1 cellular context compared by ENCODE assay signal in genomic region chr4:57163530-57164459, GRCh38.
TF ChIP-seq lines count a peak whose summit lies in the region.

No MANE protein-coding gene starts in this region.

TF ChIP-seq in HepG2, 621 proteins besides CTCF, POLR2A, EP300 and RAD21 (continued from another document and continues in another):
- TF ChIP-seq HIVEP1 (CRISPR knock-in tag; IDR thresholded peaks at IDR 0.05) = no peak; the same call in 1 of the 2 replicates
- 0 out of 2 replicates have a peak, but pooled peaks have one; percentile 37 for TF ChIP-seq SNAPC5 (CRISPR knock-in tag; IDR thresholded peaks at IDR 0.05; ENCODE audit: borderline replicate concordance)
- TF ChIP-seq ZBTB26 (CRISPR knock-in tag; IDR thresholded peaks at IDR 0.05; ENCODE audit: borderline replicate concordance) = 0 out of 2 replicates have a peak, but pooled peaks have one; percentile 38
- TF ChIP-seq YEATS4 (CRISPR knock-in tag; IDR thresholded peaks at IDR 0.05; ENCODE audit: borderline replicate concordance) = peak; percentile 40; the same call in 1 of the 2 replicates
- 0 out of 2 replicates have a peak, but pooled peaks have one; percentile 10 for TF ChIP-seq KLF12 (CRISPR knock-in tag; IDR thresholded peaks at IDR 0.05; ENCODE audit: borderline replicate concordance)
- TF ChIP-seq ZKSCAN1 (IDR thresholded peaks at IDR 0.05; ENCODE audit: low read length) = no peak
- no peak for TF ChIP-seq SNAPC2 (CRISPR knock-in tag; IDR thresholded peaks at IDR 0.05)
- TF ChIP-seq MBD4 (IDR thresholded peaks at IDR 0.05; ENCODE audit: borderline replicate concordance, low read length) = no peak
- no peak for TF ChIP-seq ZNF407 (CRISPR knock-in tag; IDR thresholded peaks at IDR 0.05; ENCODE audit: not compliant biosample characterization)
- TF ChIP-seq HNF1A (IDR thresholded peaks at IDR 0.05; ENCODE audit: low read depth) = no peak
- TF ChIP-seq HNF1A (CRISPR knock-in tag; IDR thresholded peaks at IDR 0.05; ENCODE audit: borderline replicate concordance) = 0 out of 2 replicates have a peak, but pooled peaks have one; percentile 9
- TF ChIP-seq E2F1 (CRISPR knock-in tag; IDR thresholded peaks at IDR 0.05) = peak; percentile 60
- 0 out of 2 replicates have a peak, but pooled peaks have one; percentile 30 for TF ChIP-seq MEIS1 (CRISPR knock-in tag; IDR thresholded peaks at IDR 0.05; ENCODE audit: borderline replicate concordance)
- TF ChIP-seq ZMYM4 (CRISPR knock-in tag; IDR thresholded peaks at IDR 0.05) = peak; percentile 67; the same call in 1 of the 2 replicates
- TF ChIP-seq MED1 (CRISPR knock-in tag; IDR thresholded peaks at IDR 0.05) = peak; percentile 10; the same call in 1 of the 2 replicates
- TF ChIP-seq LCORL (IDR thresholded peaks at IDR 0.05) = no peak
- TF ChIP-seq LCORL (CRISPR knock-in tag; IDR thresholded peaks at IDR 0.05) = 0 out of 2 replicates have a peak, but pooled peaks have one; percentile 31
- 0 out of 2 replicates have a peak, but pooled peaks have one; percentile 57 for TF ChIP-seq ZFP90 (CRISPR knock-in tag; IDR thresholded peaks at IDR 0.05; ENCODE audit: borderline replicate concordance)
- TF ChIP-seq ZNF282 (IDR thresholded peaks at IDR 0.05; ENCODE audit: partially characterized antibody) = no peak
- no peak for TF ChIP-seq ZBTB44 (CRISPR knock-in tag; IDR thresholded peaks at IDR 0.05)
- TF ChIP-seq RARA (CRISPR knock-in tag; IDR thresholded peaks at IDR 0.05) = 0 out of 2 replicates have a peak, but pooled peaks have one; percentile 15
- TF ChIP-seq POGZ (CRISPR knock-in tag; IDR thresholded peaks at IDR 0.05) = peak; percentile 62; the same call in 1 of the 2 replicates
- TF ChIP-seq RARG (CRISPR knock-in tag; IDR thresholded peaks at IDR 0.05; ENCODE audit: low read depth) = 0 out of 2 replicates have a peak, but pooled peaks have one; percentile 55
- peak; percentile 65; the same call in 1 of the 2 replicates for TF ChIP-seq ZNF598 (CRISPR knock-in tag; IDR thresholded peaks at IDR 0.05; ENCODE audit: borderline replicate concordance)
- TF ChIP-seq ZNF558 (CRISPR knock-in tag; IDR thresholded peaks at IDR 0.05; ENCODE audit: borderline replicate concordance) = 0 out of 2 replicates have a peak, but pooled peaks have one; percentile 37
- 0 out of 2 replicates have a peak, but pooled peaks have one; percentile 31 for TF ChIP-seq SATB2 (CRISPR knock-in tag; IDR thresholded peaks at IDR 0.05)
- peak; percentile 10; the same call in 1 of the 2 replicates for TF ChIP-seq GATAD2A (CRISPR knock-in tag; IDR thresholded peaks at IDR 0.05)
- TF ChIP-seq ZMAT5 (CRISPR knock-in tag; IDR thresholded peaks at IDR 0.05; ENCODE audit: borderline replicate concordance, low read depth) = no peak
- TF ChIP-seq ZNF33B (CRISPR knock-in tag; IDR thresholded peaks at IDR 0.05) = peak; percentile 27; the same call in 1 of the 2 replicates
